Comparison of ENCODE assay signal across 28 cellular contexts in genomic region chr5:112514062-112514561, GRCh38.
"Had no signal": no experiment of that assay in that cellular context is flagged by ENCODE, and none has a peak within 500 bp of the region (broad histone marks: within the 10 kb centered on the region; RNA-seq: fewer than 3 reads in every experiment).

No MANE protein-coding gene starts in this region.

- DNase-seq: hippocampal formation; immature natural killer cell; kidney; left colon; left lung; lower lobe of right lung; mammary epithelial cell; mesenchymal stem cell; naive thymus-derived CD8-positive, alpha-beta T cell; nucleus accumbens; pancreas; posterior cingulate gyrus; retina; right cardiac atrium; stimulated activated CD4-positive, alpha-beta T cell treated with anti-CD3 and anti-CD28 coated beads, Interleukin-12 subunit alpha, Interleukin-12 subunit beta, amount 100 ng/mL, for 4 hours; stimulated activated CD4-positive, alpha-beta T cell treated with anti-CD3 and anti-CD28 coated beads, Interleukin-15, amount 100 ng/mL, for 24 hours; stimulated activated CD4-positive, alpha-beta T cell treated with anti-CD3 and anti-CD28 coated beads, Interleukin-2, amount 100 ng/mL, for 24 hours; stimulated activated CD4-positive, alpha-beta T cell treated with anti-CD3 and anti-CD28 coated beads, Interleukin-4, amount 100 ng/mL, for 1 hour; stimulated activated naive CD4-positive, alpha-beta T cell; tibial artery; trophoblast cell; uterus had no signal

- H3K27me3 ChIP-seq: left lung, pancreas, suprapubic skin, tibial artery, uterus had no signal

- H3K27ac ChIP-seq: left lung, lower lobe of right lung, pancreas, prostate gland, skin epidermis, suprapubic skin, thoracic aorta, tibial artery, uterus had no signal

- H3K9me3 ChIP-seq: pancreas, prostate gland, uterus had no signal

- H3K36me3 ChIP-seq: left lung, lower lobe of right lung, pancreas, prostate gland, suprapubic skin, thoracic aorta, tibial artery, uterus had no signal

- ATAC-seq: left colon; left lung; lower lobe of right lung; naive thymus-derived CD8-positive, alpha-beta T cell; pancreas; right cardiac atrium; sciatic nerve had no signal

- H3K4me1 ChIP-seq: left lung, lower lobe of right lung, pancreas, prostate gland, suprapubic skin, tibial artery, uterus had no signal

- FAIRE-seq: islet of Langerhans, pancreas had no signal

- H3K4me3 ChIP-seq: left lung, lower lobe of right lung, pancreas, prostate gland, skin epidermis, suprapubic skin, thoracic aorta, tibial artery, uterus had no signal
